Comparison of ENCODE assay signal across 1 cellular context in the genomic region with DNA sequence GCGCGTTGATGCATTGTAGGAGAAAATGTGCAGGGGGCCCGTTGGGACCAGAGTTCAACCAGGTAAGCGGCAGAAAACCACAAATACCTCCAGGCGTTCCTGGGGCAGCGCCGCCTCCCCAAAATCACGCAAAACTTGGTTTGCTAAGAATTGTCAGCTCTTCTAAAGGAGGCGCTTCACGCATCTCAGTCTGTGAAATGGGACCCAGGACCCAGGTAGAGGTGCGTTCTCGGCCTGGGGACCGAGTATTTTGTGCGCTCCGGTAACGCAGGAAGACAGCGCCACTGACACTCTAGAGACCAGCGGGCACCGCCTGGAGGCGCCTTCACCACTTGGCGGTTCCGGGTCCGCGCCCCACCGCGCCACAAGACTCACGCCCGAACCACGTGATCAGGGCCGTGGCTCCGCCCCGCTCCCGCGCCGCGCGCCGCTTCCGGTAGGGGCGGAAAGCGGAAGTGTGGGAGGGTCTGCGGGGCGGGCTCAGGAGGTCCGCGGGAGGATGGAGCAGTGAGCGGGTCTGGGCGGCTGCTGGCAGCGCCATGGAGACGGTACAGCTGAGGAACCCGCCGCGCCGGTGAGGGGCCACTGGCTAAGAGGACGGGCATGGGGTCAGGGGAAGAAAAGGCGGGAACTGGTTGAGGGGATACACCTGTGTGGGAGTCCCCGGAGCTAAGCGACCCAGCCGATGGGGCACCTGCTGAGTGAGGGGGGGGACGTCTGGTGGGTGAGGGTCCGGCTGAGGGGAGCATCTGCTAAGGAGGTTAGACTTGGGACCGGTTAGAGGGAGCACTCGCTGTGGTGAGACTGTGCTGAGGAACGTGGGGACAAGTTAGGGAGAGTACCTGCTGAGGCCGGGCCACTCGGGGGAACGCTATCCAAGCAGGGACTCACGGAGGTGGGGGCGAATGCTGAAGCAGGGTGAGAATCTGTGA.
TF ChIP-seq lines count a peak whose summit lies in the region.

STK4 (plus strand) TSS at position 483 of the 932 bp plus-strand sequence; CDS start at position 540, 57 bp downstream.

TF ChIP-seq in HepG2, 621 proteins besides CTCF, POLR2A, EP300 and RAD21 (continued from another document and continues in another):
- TF ChIP-seq TBX2 (CRISPR knock-in tag; IDR thresholded peaks at IDR 0.05; ENCODE audit: borderline replicate concordance) = peak; percentile 93
- TF ChIP-seq ZNF33A (CRISPR knock-in tag; IDR thresholded peaks at IDR 0.05; ENCODE audit: borderline replicate concordance) = no peak
- TF ChIP-seq ZSCAN5A (CRISPR knock-in tag; IDR thresholded peaks at IDR 0.05; ENCODE audit: borderline replicate concordance) = no peak
- 0 out of 2 replicates have a peak, but pooled peaks have one; percentile 26 for TF ChIP-seq MAFG (CRISPR knock-in tag; IDR thresholded peaks at IDR 0.05)
- peak; percentile 93 for TF ChIP-seq U2AF1 (optimal IDR thresholded peaks at IDR 0.05; ENCODE audit: low read depth, low read length)
- TF ChIP-seq ZFYVE20 (CRISPR knock-in tag; IDR thresholded peaks at IDR 0.05; ENCODE audit: borderline replicate concordance, low read depth) = 0 out of 2 replicates have a peak, but pooled peaks have one; percentile 39
- TF ChIP-seq ZIK1 (CRISPR knock-in tag; IDR thresholded peaks at IDR 0.05; ENCODE audit: borderline replicate concordance, low read depth) = peak; percentile 73; the same call in 1 of the 2 replicates
- peak; percentile 93 for TF ChIP-seq HNRNPLL (IDR thresholded peaks at IDR 0.05; ENCODE audit: low read depth, low read length, poor library complexity, severe bottlenecking)
- TF ChIP-seq HNRNPH1 (optimal IDR thresholded peaks at IDR 0.05; ENCODE audit: low read depth, low read length) = peak; percentile 88
- no peak for TF ChIP-seq NFIB (CRISPR knock-in tag; IDR thresholded peaks at IDR 0.05; ENCODE audit: borderline replicate concordance)
- TF ChIP-seq, protein P1, sequence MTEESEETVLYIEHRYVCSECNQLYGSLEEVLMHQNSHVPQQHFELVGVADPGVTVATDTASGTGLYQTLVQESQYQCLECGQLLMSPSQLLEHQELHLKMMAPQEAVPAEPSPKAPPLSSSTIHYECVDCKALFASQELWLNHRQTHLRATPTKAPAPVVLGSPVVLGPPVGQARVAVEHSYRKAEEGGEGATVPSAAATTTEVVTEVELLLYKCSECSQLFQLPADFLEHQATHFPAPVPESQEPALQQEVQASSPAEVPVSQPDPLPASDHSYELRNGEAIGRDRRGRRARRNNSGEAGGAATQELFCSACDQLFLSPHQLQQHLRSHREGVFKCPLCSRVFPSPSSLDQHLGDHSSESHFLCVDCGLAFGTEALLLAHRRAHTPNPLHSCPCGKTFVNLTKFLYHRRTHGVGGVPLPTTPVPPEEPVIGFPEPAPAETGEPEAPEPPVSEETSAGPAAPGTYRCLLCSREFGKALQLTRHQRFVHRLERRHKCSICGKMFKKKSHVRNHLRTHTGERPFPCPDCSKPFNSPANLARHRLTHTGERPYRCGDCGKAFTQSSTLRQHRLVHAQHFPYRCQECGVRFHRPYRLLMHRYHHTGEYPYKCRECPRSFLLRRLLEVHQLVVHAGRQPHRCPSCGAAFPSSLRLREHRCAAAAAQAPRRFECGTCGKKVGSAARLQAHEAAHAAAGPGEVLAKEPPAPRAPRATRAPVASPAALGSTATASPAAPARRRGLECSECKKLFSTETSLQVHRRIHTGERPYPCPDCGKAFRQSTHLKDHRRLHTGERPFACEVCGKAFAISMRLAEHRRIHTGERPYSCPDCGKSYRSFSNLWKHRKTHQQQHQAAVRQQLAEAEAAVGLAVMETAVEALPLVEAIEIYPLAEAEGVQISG (CRISPR knock-in tag; IDR thresholded peaks at IDR 0.05) = peak; percentile 97
- TF ChIP-seq PLSCR1 (CRISPR knock-in tag; IDR thresholded peaks at IDR 0.05; ENCODE audit: borderline replicate concordance) = peak; percentile 89; the same call in 1 of the 2 replicates
- TF ChIP-seq BHLHE40 (IDR thresholded peaks at IDR 0.05; ENCODE audit: low read length) = peak; percentile 88
- TF ChIP-seq RBAK (CRISPR knock-in tag; IDR thresholded peaks at IDR 0.05) = peak; percentile 56; the same call in 1 of the 2 replicates
- TF ChIP-seq TMF1 (CRISPR knock-in tag; IDR thresholded peaks at IDR 0.05; ENCODE audit: low read depth) = peak; percentile 62
- no peak for TF ChIP-seq ZNF432 (CRISPR knock-in tag; IDR thresholded peaks at IDR 0.05; ENCODE audit: borderline replicate concordance)
- peak; percentile 99 for TF ChIP-seq KDM2A (CRISPR knock-in tag; IDR thresholded peaks at IDR 0.05; ENCODE audit: borderline replicate concordance, low read depth)
- no peak; the same call in 1 of the 2 replicates for TF ChIP-seq ZSCAN12 (CRISPR knock-in tag; IDR thresholded peaks at IDR 0.05)
- peak; percentile 92 for TF ChIP-seq PHF21A (CRISPR knock-in tag; IDR thresholded peaks at IDR 0.05)
- no peak for TF ChIP-seq SATB2 (CRISPR knock-in tag; IDR thresholded peaks at IDR 0.05)
- TF ChIP-seq SP5 (CRISPR knock-in tag; IDR thresholded peaks at IDR 0.05; ENCODE audit: borderline replicate concordance, low read depth) = peak; percentile 96
- TF ChIP-seq TRIM24 (CRISPR knock-in tag; IDR thresholded peaks at IDR 0.05) = no peak
- TF ChIP-seq KMT2A (CRISPR knock-in tag; IDR thresholded peaks at IDR 0.05) = peak; percentile 98
- TF ChIP-seq KAT8 (CRISPR knock-in tag; IDR thresholded peaks at IDR 0.05) = peak; percentile 99
- peak; percentile 98 for TF ChIP-seq BCL3 (CRISPR knock-in tag; IDR thresholded peaks at IDR 0.05)
- peak; percentile 62; the same call in 1 of the 2 replicates for TF ChIP-seq ZNF510 (CRISPR knock-in tag; IDR thresholded peaks at IDR 0.05; ENCODE audit: low read depth)
- no peak for TF ChIP-seq GLMP (CRISPR knock-in tag; IDR thresholded peaks at IDR 0.05; ENCODE audit: borderline replicate concordance)
- no peak for TF ChIP-seq NBN (conservative IDR thresholded peaks at IDR 0.05)
- TF ChIP-seq ZFAT (CRISPR knock-in tag; conservative IDR thresholded peaks at IDR 0.05) = peak; percentile 87
- TF ChIP-seq ZNF749 (CRISPR knock-in tag; IDR thresholded peaks at IDR 0.05; ENCODE audit: borderline replicate concordance) = peak; percentile 86; the same call in 1 of the 2 replicates
- peak; percentile 77 for TF ChIP-seq ZFP37 (CRISPR knock-in tag; IDR thresholded peaks at IDR 0.05; ENCODE audit: borderline replicate concordance)
- TF ChIP-seq ZNF761 (CRISPR knock-in tag; conservative IDR thresholded peaks at IDR 0.05) = peak; percentile 94
- TF ChIP-seq MTA3 (CRISPR knock-in tag; IDR thresholded peaks at IDR 0.05) = no peak
- TF ChIP-seq PTBP1 (IDR thresholded peaks at IDR 0.05; ENCODE audit: low read depth, low read length, poor library complexity, severe bottlenecking) = peak; percentile 85
- TF ChIP-seq ZNF34 (CRISPR knock-in tag; IDR thresholded peaks at IDR 0.05; ENCODE audit: borderline replicate concordance) = peak; percentile 97
- peak; percentile 80 for TF ChIP-seq NR2C2 (CRISPR knock-in tag; IDR thresholded peaks at IDR 0.05; ENCODE audit: borderline replicate concordance)
- TF ChIP-seq, protein P2, sequence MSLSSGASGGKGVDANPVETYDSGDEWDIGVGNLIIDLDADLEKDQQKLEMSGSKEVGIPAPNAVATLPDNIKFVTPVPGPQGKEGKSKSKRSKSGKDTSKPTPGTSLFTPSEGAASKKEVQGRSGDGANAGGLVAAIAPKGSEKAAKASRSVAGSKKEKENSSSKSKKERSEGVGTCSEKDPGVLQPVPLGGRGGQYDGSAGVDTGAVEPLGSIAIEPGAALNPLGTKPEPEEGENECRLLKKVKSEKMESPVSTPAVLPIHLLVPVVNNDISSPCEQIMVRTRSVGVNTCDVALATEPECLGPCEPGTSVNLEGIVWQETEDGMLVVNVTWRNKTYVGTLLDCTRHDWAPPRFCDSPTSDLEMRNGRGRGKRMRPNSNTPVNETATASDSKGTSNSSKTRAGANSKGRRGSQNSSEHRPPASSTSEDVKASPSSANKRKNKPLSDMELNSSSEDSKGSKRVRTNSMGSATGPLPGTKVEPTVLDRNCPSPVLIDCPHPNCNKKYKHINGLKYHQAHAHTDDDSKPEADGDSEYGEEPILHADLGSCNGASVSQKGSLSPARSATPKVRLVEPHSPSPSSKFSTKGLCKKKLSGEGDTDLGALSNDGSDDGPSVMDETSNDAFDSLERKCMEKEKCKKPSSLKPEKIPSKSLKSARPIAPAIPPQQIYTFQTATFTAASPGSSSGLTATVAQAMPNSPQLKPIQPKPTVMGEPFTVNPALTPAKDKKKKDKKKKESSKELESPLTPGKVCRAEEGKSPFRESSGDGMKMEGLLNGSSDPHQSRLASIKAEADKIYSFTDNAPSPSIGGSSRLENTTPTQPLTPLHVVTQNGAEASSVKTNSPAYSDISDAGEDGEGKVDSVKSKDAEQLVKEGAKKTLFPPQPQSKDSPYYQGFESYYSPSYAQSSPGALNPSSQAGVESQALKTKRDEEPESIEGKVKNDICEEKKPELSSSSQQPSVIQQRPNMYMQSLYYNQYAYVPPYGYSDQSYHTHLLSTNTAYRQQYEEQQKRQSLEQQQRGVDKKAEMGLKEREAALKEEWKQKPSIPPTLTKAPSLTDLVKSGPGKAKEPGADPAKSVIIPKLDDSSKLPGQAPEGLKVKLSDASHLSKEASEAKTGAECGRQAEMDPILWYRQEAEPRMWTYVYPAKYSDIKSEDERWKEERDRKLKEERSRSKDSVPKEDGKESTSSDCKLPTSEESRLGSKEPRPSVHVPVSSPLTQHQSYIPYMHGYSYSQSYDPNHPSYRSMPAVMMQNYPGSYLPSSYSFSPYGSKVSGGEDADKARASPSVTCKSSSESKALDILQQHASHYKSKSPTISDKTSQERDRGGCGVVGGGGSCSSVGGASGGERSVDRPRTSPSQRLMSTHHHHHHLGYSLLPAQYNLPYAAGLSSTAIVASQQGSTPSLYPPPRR (CRISPR knock-in tag; IDR thresholded peaks at IDR 0.05; ENCODE audit: borderline replicate concordance) = peak; percentile 83
- TF ChIP-seq ARID4A (CRISPR knock-in tag; IDR thresholded peaks at IDR 0.05; ENCODE audit: borderline replicate concordance) = peak; percentile 99
- 0 out of 2 replicates have a peak, but pooled peaks have one; percentile 71 for TF ChIP-seq ZNF354B (CRISPR knock-in tag; IDR thresholded peaks at IDR 0.05)
- TF ChIP-seq TAF1 (CRISPR knock-in tag; IDR thresholded peaks at IDR 0.05) = peak; percentile 95
- peak; percentile 87 for TF ChIP-seq ZNF138 (CRISPR knock-in tag; IDR thresholded peaks at IDR 0.05; ENCODE audit: low read depth)
